ENCODE assay signal across 24 cellular contexts in the genomic region with DNA sequence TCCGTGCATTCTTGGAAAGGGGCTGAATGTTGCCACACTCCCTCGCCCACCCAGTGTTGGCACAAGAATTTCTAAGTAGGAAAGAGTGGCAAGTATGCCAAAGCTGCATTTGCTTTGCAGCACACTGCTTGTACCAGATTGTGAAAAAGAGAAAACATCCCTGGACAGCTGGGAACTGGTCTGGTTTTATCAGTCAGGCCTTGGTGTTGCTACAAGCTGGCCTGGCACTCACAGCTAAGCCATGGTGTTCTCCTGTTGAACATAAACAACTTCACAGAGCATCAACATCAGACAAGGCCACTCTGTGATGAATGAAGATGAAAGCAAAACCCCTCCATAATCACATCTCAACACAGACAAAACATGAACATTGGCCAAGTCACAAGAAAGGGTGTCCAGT.
"Had no signal": no experiment of that assay in that cellular context is flagged by ENCODE, and none has a peak within 500 bp of the region (broad histone marks: within the 10 kb centered on the region; RNA-seq: fewer than 3 reads in every experiment).

No MANE protein-coding gene starts in this region.

- DNase-seq: activated CD4-positive, alpha-beta T cell treated with anti-CD3 and anti-CD28 coated beads, Interleukin-2, amount 50 U/mL, for 1 hour; activated CD4-positive, CD25-positive, alpha-beta regulatory T cell treated with anti-CD3 and anti-CD28 coated beads, Interleukin-2, amount 50 U/mL, for 72 hours; activated naive CD4-positive, alpha-beta T cell; central memory CD4-positive, alpha-beta T cell; hippocampal formation; kidney; left colon; mammary epithelial cell; naive B cell; occipital lobe; right lobe of liver; SK-N-SH; stimulated activated CD4-positive, alpha-beta T cell treated with anti-CD3 and anti-CD28 coated beads, Interleukin-12 subunit alpha, Interleukin-12 subunit beta, amount 100 ng/mL, for 4 hours; stimulated activated CD4-positive, alpha-beta T cell treated with anti-CD3 and anti-CD28 coated beads, Interleukin-4, amount 100 ng/mL, for 1 hour; stomach; SW 1271; T-helper 17 cell; T1000; thyroid gland; upper lobe of right lung had no signal

- H3K4me3 Mint-ChIP-seq: mesothelial cell of epicardium; neural crest cell; stimulated activated effector memory CD8-positive, alpha-beta T cell treated with anti-CD3 and anti-CD28 coated beads, Interleukin-12 subunit alpha, Interleukin-12 subunit beta, amount 100 ng/mL, for 72 hours; T-helper 17 cell had no signal

- H3K27ac Mint-ChIP-seq: mesothelial cell of epicardium; stimulated activated effector memory CD8-positive, alpha-beta T cell treated with anti-CD3 and anti-CD28 coated beads, Interleukin-12 subunit alpha, Interleukin-12 subunit beta, amount 100 ng/mL, for 72 hours; T-helper 17 cell had no signal

- H3K27me3 Mint-ChIP-seq: naive B cell, T-helper 17 cell had no signal

- H3K36me3 Mint-ChIP-seq: mesothelial cell of epicardium; naive B cell; stimulated activated effector memory CD8-positive, alpha-beta T cell treated with anti-CD3 and anti-CD28 coated beads, Interleukin-12 subunit alpha, Interleukin-12 subunit beta, amount 100 ng/mL, for 72 hours had no signal

- H3K9me3 Mint-ChIP-seq: mesothelial cell of epicardium; naive B cell; neural crest cell; stimulated activated effector memory CD8-positive, alpha-beta T cell treated with anti-CD3 and anti-CD28 coated beads, Interleukin-12 subunit alpha, Interleukin-12 subunit beta, amount 100 ng/mL, for 72 hours had no signal

- ATAC-seq: esophagus mucosa; left colon; right lobe of liver; stimulated activated effector memory CD8-positive, alpha-beta T cell treated with anti-CD3 and anti-CD28 coated beads, Interleukin-12 subunit alpha, Interleukin-12 subunit beta, amount 100 ng/mL, for 72 hours; T-helper 17 cell; upper lobe of right lung had no signal
